In genomic region chrX:15853586-15854079, GRCh38 we compare ENCODE assay signal across 8 cellular contexts. TPM values are rescaled to one million over a fixed set of nuclear protein-coding genes. Genes with fewer than 3 reads are reported as not detected.
A peak's percentile ranks its signal among the peaks of the same experiment; 100 is the strongest.
DNase-seq lines count a peak whose midpoint lies in the region; ATAC-seq, FAIRE-seq and TF ChIP-seq lines count a peak whose summit lies in the region.

No MANE protein-coding gene starts in this region.

- peaks cover 22% of the 10 kb centered on the region for H3K4me1 Mint-ChIP-seq in activated naive CD4-positive, alpha-beta T cell treated with anti-CD3 and anti-CD28 coated beads for 36 hours (ENCODE audit: low read depth)
- peaks cover 12% of the 10 kb centered on the region for H3K4me1 Mint-ChIP-seq in activated naive CD8-positive, alpha-beta T cell treated with anti-CD3 and anti-CD28 coated beads for 36 hours

- peaks cover 0 to 22% (median 9%) of the 10 kb centered on the region in 4 donors for H3K4me1 ChIP-seq in upper lobe of left lung

- peak overlapping the region; percentile 73 for H3K27ac ChIP-seq in layer of hippocampus (ENCODE audit: low read depth, low read length)
- peak overlapping the region; percentile 90 to 95 (median 92) for H3K27ac ChIP-seq in upper lobe of left lung

- no peaks in the 10 kb centered on the region for H3K9me3 Mint-ChIP-seq in activated naive CD4-positive, alpha-beta T cell treated with anti-CD3 and anti-CD28 coated beads for 36 hours
- H3K9me3 Mint-ChIP-seq in activated naive CD4-positive, alpha-beta T cell treated with anti-CD3 and anti-CD28 coated beads, Interleukin-2, amount 50 U/mL, for 72 hours, result no peaks in the 10 kb centered on the region
- no peaks in the 10 kb centered on the region for H3K9me3 Mint-ChIP-seq in activated naive CD8-positive, alpha-beta T cell treated with anti-CD3 and anti-CD28 coated beads for 36 hours

- no peak overlapping the region for H3K27ac Mint-ChIP-seq in activated naive CD4-positive, alpha-beta T cell treated with anti-CD3 and anti-CD28 coated beads for 36 hours
- peak overlapping the region in 1 of 2 donors; percentile 99 for H3K27ac Mint-ChIP-seq in activated naive CD4-positive, alpha-beta T cell treated with anti-CD3 and anti-CD28 coated beads, Interleukin-2, amount 50 U/mL, for 72 hours
- no peak overlapping the region for H3K27ac Mint-ChIP-seq in activated naive CD8-positive, alpha-beta T cell treated with anti-CD3 and anti-CD28 coated beads for 36 hours

- no peaks in the 10 kb centered on the region for H3K27me3 Mint-ChIP-seq in activated naive CD4-positive, alpha-beta T cell treated with anti-CD3 and anti-CD28 coated beads for 36 hours (ENCODE audit: low read depth)
- H3K27me3 Mint-ChIP-seq in activated naive CD8-positive, alpha-beta T cell treated with anti-CD3 and anti-CD28 coated beads for 36 hours, result no peaks in the 10 kb centered on the region

- CTCF ChIA-PET in activated naive CD4-positive, alpha-beta T cell treated with anti-CD3 and anti-CD28 coated beads for 36 hours (lab: Charles Lee), result no interaction called here

- DNase-seq in activated naive CD4-positive, alpha-beta T cell treated with anti-CD3 and anti-CD28 coated beads for 36 hours, result no peak
- no peak for DNase-seq in activated naive CD4-positive, alpha-beta T cell treated with anti-CD3 and anti-CD28 coated beads, Interleukin-2, amount 50 U/mL, for 72 hours (ENCODE audit: low spot score in 2 of 2)
- no peak for DNase-seq in activated naive CD8-positive, alpha-beta T cell treated with anti-CD3 and anti-CD28 coated beads for 36 hours
- no peak for DNase-seq in upper lobe of left lung
- no peak for DNase-seq in activated gamma-delta T cell (lab: John Stamatoyannopoulos, UW)
- no peak for DNase-seq in urothelium cell line (ENCODE audit: low spot score)

- peak overlapping the region; percentile 67 for H3K4me3 Mint-ChIP-seq in activated naive CD4-positive, alpha-beta T cell treated with anti-CD3 and anti-CD28 coated beads for 36 hours
- peak overlapping the region; percentile 78 for H3K4me3 Mint-ChIP-seq in activated naive CD8-positive, alpha-beta T cell treated with anti-CD3 and anti-CD28 coated beads for 36 hours

- no peaks in the 10 kb centered on the region for H3K36me3 ChIP-seq in upper lobe of left lung

- intact Hi-C loops in activated naive CD4-positive, alpha-beta T cell treated with anti-CD3 and anti-CD28 coated beads for 36 hours (cut with micrococcal nuclease), result loop anchor here (1.0 to 10.0 kb wide), 15 partner anchors 19 to 1021 kb away; partner anchors contain the start of genes CA5B, GRPR, PIR and RBBP7

- TF ChIP-seq CTCF in upper lobe of left lung (IDR thresholded peaks at IDR 0.05), result no peak

- no peaks in the 10 kb centered on the region for H3K9me3 ChIP-seq in upper lobe of left lung

- FAIRE-seq in urothelium cell line (lab: Jason Lieb, UNC), result no peak

- ATAC-seq in activated naive CD4-positive, alpha-beta T cell treated with anti-CD3 and anti-CD28 coated beads, Interleukin-2, amount 50 U/mL, for 72 hours, result no peak
- ATAC-seq in upper lobe of left lung (ENCODE audit: low FRiP score in 2 of 2), result no peak
- ATAC-seq in HG02973 (IDR thresholded peaks at IDR 0.05; ENCODE audit: unreplicated experiment), result no peak

- H3K27me3 ChIP-seq in layer of hippocampus (ENCODE audit: control insufficient read depth, insufficient read depth, low read length) (no peaks in the 10 kb centered on the region), upper lobe of left lung (no peaks in the 10 kb centered on the region)

- 18 to 21% methylated on average over 14 of the region's 14 CpGs for WGBS in upper lobe of left lung, 2 donors

- H3K36me3 Mint-ChIP-seq in activated naive CD4-positive, alpha-beta T cell treated with anti-CD3 and anti-CD28 coated beads for 36 hours (ENCODE audit: low read depth), result peaks cover 8% of the 10 kb centered on the region
- peaks cover 0 to 11% of the 10 kb centered on the region in 2 donors for H3K36me3 Mint-ChIP-seq in activated naive CD4-positive, alpha-beta T cell treated with anti-CD3 and anti-CD28 coated beads, Interleukin-2, amount 50 U/mL, for 72 hours
- H3K36me3 Mint-ChIP-seq in activated naive CD8-positive, alpha-beta T cell treated with anti-CD3 and anti-CD28 coated beads for 36 hours, result peaks cover 9% of the 10 kb centered on the region

- TF ChIP-seq POLR2A in upper lobe of left lung (IDR thresholded peaks at IDR 0.05), result no peak

- no peak for TF ChIP-seq EP300 in upper lobe of left lung (IDR thresholded peaks at IDR 0.05)

- peak overlapping the region; percentile 70 to 88 (median 80) for H3K4me3 ChIP-seq in upper lobe of left lung

RNA-seq across cellular contexts. Expression of gene AP1S2, which starts 1.0 kb away (rescaled TPM):
- 10 to 100 TPM; 17.4 to 18.0 TPM for total RNA-seq in activated naive CD4-positive, alpha-beta T cell treated with anti-CD3 and anti-CD28 coated beads for 36 hours
- total RNA-seq in activated naive CD4-positive, alpha-beta T cell treated with anti-CD3 and anti-CD28 coated beads, Interleukin-2, amount 50 U/mL, for 72 hours, result 10 to 100 TPM; 21.6 to 23.8 TPM
- total RNA-seq in activated naive CD8-positive, alpha-beta T cell treated with anti-CD3 and anti-CD28 coated beads for 36 hours, result 10 to 100 TPM; 29.4 to 33.0 TPM
- 10 to 100 TPM; 12.7 to 51.7 (median 30.6) TPM for total RNA-seq in upper lobe of left lung
